ENCODE assay signal across 11 cellular contexts in genomic region chr11:44939673-44940072, GRCh38. TPM values are rescaled to one million over a fixed set of nuclear protein-coding genes. Genes with fewer than 3 reads are reported as not detected.
DNase-seq lines count a peak whose midpoint lies in the region; ATAC-seq and TF ChIP-seq lines count a peak whose summit lies in the region.
"Had no signal": no experiment of that assay in that cellular context is flagged by ENCODE, and none has a peak within 500 bp of the region (broad histone marks: within the 10 kb centered on the region; RNA-seq: fewer than 3 reads in every experiment).

No MANE protein-coding gene starts in this region.

- CTCF ChIA-PET in AG04449 (lab: Yijun Ruan, JAX) = interaction anchor here (1.1 to 24.5 kb wide), 5 partner anchors 9 to 161 kb away, joined by 3 to 2237 read pairs (median 8); partner anchors contain the start of gene TP53I11

- no peak for ATAC-seq in GM21717 (IDR thresholded peaks at IDR 0.05; ENCODE audit: unreplicated experiment)
- ATAC-seq: activated naive CD8-positive, alpha-beta T cell treated with anti-CD3 and anti-CD28 coated beads, Interleukin-2, amount 50 U/mL, for 24 hours had no signal

- H3K9me3 Mint-ChIP-seq in mesothelial cell of epicardium = no peaks in the 10 kb centered on the region
- H3K9me3 Mint-ChIP-seq: activated naive CD8-positive, alpha-beta T cell treated with anti-CD3 and anti-CD28 coated beads, Interleukin-2, amount 50 U/mL, for 24 hours had no signal

- no peak overlapping the region for H3K4me3 ChIP-seq in AG04449 (ENCODE audit: low read depth, low read length)

- DNase-seq in AG04449 (ENCODE audit: low read depth, low spot score) = no peak
- peak; percentile 77 for DNase-seq in KBM-7
- peak; percentile 39 for DNase-seq in astrocyte of the hippocampus (ENCODE audit: low read depth, low spot score)
- peak; percentile 59 for DNase-seq in iPS-NIHi11 (ENCODE audit: low spot score)
- DNase-seq in activated T-cell treated with anti-CD3 and anti-CD28 coated beads, Interleukin-2, amount 50 U/mL, for 1 hour = no peak
- DNase-seq in activated effector memory CD4-positive, alpha-beta T cell treated with Interleukin-2 at 50 U/mL for 16 hours = no peak
- DNase-seq in mesothelial cell of epicardium (ENCODE audit: low spot score in 2 of 2, unreplicated experiment in 2 of 2) = no peak
- DNase-seq: activated naive CD8-positive, alpha-beta T cell treated with anti-CD3 and anti-CD28 coated beads, Interleukin-2, amount 50 U/mL, for 24 hours; AML-193; NCI-H510A treated with DMSO at 0.1 percent for 48 hours had no signal

- peak; percentile 14 for TF ChIP-seq CTCF in AG04449 (IDR thresholded peaks at IDR 0.05; ENCODE audit: insufficient read depth, low read length, missing control alignments)
- TF ChIP-seq CTCF in mesothelial cell of epicardium (IDR thresholded peaks at IDR 0.05; ENCODE audit: unreplicated experiment) = no peak

- H3K4me1 Mint-ChIP-seq in mesothelial cell of epicardium = peaks cover 19% of the 10 kb centered on the region

- no peaks in the 10 kb centered on the region for H3K27me3 Mint-ChIP-seq in mesothelial cell of epicardium (ENCODE audit: low read depth)
- H3K27me3 Mint-ChIP-seq: activated naive CD8-positive, alpha-beta T cell treated with anti-CD3 and anti-CD28 coated beads, Interleukin-2, amount 50 U/mL, for 24 hours had no signal

- no peak overlapping the region for H3K27ac Mint-ChIP-seq in mesothelial cell of epicardium
- H3K27ac Mint-ChIP-seq: activated naive CD8-positive, alpha-beta T cell treated with anti-CD3 and anti-CD28 coated beads, Interleukin-2, amount 50 U/mL, for 24 hours had no signal

- no peak overlapping the region for H3K4me3 Mint-ChIP-seq in mesothelial cell of epicardium
- H3K4me3 Mint-ChIP-seq: activated naive CD8-positive, alpha-beta T cell treated with anti-CD3 and anti-CD28 coated beads, Interleukin-2, amount 50 U/mL, for 24 hours had no signal

- POLR2A ChIA-PET in AG04449 (lab: Yijun Ruan, JAX) = no interaction called here

- peaks cover 5% of the 10 kb centered on the region for H3K36me3 Mint-ChIP-seq in mesothelial cell of epicardium

- in situ Hi-C loops in KBM-7 (cut with MboI; ENCODE audit: low pct_unique_long_range_greater_than_20kb, low sequenced_read_pairs) = loop anchor here (5.0 to 25.0 kb wide), 2 partner anchors 163 to 348 kb away; partner anchors contain the start of gene SYT13

RNA-seq across cellular contexts. Expression of gene TP53I11, which starts 11.0 kb away (rescaled TPM):
- total RNA-seq in mesothelial cell of epicardium = 71.0 to 81.0 TPM (median 73.1 TPM) in 3 replicates

Comparison
In these comparisons a context has a peak if more than half of its experiments do, and no peak if none do; other contexts are left out.
1. DNase-seq: peak in KBM-7 (single experiment), astrocyte of the hippocampus (single experiment) and iPS-NIHi11 (single experiment); none in AG04449 (single experiment), activated T-cell treated with anti-CD3 and anti-CD28 coated beads, Interleukin-2, amount 50 U/mL, for 1 hour (single experiment), activated effector memory CD4-positive, alpha-beta T cell treated with Interleukin-2 at 50 U/mL for 16 hours (single experiment) and mesothelial cell of epicardium (0 of 2).